In genomic region chr10:110273474-110273873, GRCh38 we compare ENCODE assay signal across 8 cellular contexts. TPM values are rescaled to one million over a fixed set of nuclear protein-coding genes. Genes with fewer than 3 reads are reported as not detected.
DNase-seq lines count a peak whose midpoint lies in the region; ATAC-seq and TF ChIP-seq lines count a peak whose summit lies in the region.

No MANE protein-coding gene starts in this region.

- no peaks in the 10 kb centered on the region for H3K36me3 ChIP-seq in CD8-positive, alpha-beta memory T cell (ENCODE audit: insufficient read depth, low read length)
- H3K36me3 ChIP-seq in Karpas-422 (ENCODE audit: insufficient read depth, low read length) = no peaks in the 10 kb centered on the region

- POLR2A ChIA-PET in CD8-positive, alpha-beta memory T cell (lab: Charles Lee) = interaction anchor here (1.4 kb wide), 1 partner anchor 65 kb away, joined by 5 read pairs; no protein-coding TSS in a partner anchor

- peaks cover 48 to 53% (median 48%) of the 10 kb centered on the region in 3 donors for H3K4me1 Mint-ChIP-seq in CD8-positive, alpha-beta memory T cell
- peaks cover 43% of the 10 kb centered on the region for H3K4me1 Mint-ChIP-seq in activated T-helper 17 cell treated with anti-CD3 and anti-CD28 coated beads, Interleukin-2, amount 50 U/mL, for 72 hours

- no peaks in the 10 kb centered on the region for H3K27me3 ChIP-seq in CD8-positive, alpha-beta memory T cell (ENCODE audit: insufficient read depth, low read length, poor library complexity, severe bottlenecking)
- no peaks in the 10 kb centered on the region for H3K27me3 ChIP-seq in HL-60 (ENCODE audit: insufficient read depth, poor library complexity, severe bottlenecking)
- no peaks in the 10 kb centered on the region for H3K27me3 ChIP-seq in Karpas-422 (ENCODE audit: low read length)

- H3K4me1 ChIP-seq in CD8-positive, alpha-beta memory T cell (ENCODE audit: insufficient read depth, low read length) = peaks cover 26% of the 10 kb centered on the region
- peaks cover 1% of the 10 kb centered on the region for H3K4me1 ChIP-seq in Karpas-422 (ENCODE audit: low read length)

- no peak overlapping the region for H2AFZ ChIP-seq in Karpas-422 (ENCODE audit: low read length)

- peaks cover 0 to 2% (median 0%) of the 10 kb centered on the region in 3 donors for H3K36me3 Mint-ChIP-seq in CD8-positive, alpha-beta memory T cell
- H3K36me3 Mint-ChIP-seq in activated T-helper 17 cell treated with anti-CD3 and anti-CD28 coated beads, Interleukin-2, amount 50 U/mL, for 72 hours (ENCODE audit: low read depth) = peaks cover 43% of the 10 kb centered on the region

- DNase-seq in CD8-positive, alpha-beta memory T cell = peak in 4 of 5 donors; percentile 13 to 58 (median 18)
- DNase-seq in HL-60 (ENCODE audit: low read depth in 1 of 2, low spot score in 1 of 2) = peak; percentile 75 to 94
- peak; percentile 67 for DNase-seq in left ventricle myocardium superior
- DNase-seq in stimulated activated CD4-positive, alpha-beta T cell treated with anti-CD3 and anti-CD28 coated beads, Interleukin-4, amount 100 ng/mL, for 1 hour = peak; percentile 21
- no peak for DNase-seq in NCI-H1436 treated with DMSO at 0.1 percent for 48 hours (lab: John Stamatoyannopoulos, UW)
- no peak for DNase-seq in ecto neural progenitor cell (ENCODE audit: low spot score)
- DNase-seq in Karpas-422 = no peak

- H3K4me3 ChIP-seq in CD8-positive, alpha-beta memory T cell (ENCODE audit: low read length) = no peak overlapping the region
- H3K4me3 ChIP-seq in HL-60 (replicated peaks; ENCODE audit: insufficient read depth, low read length) = no peak overlapping the region
- H3K4me3 ChIP-seq in Karpas-422 (ENCODE audit: low read length) = no peak overlapping the region

- H3K9me3 Mint-ChIP-seq in CD8-positive, alpha-beta memory T cell = no peaks in the 10 kb centered on the region
- H3K9me3 Mint-ChIP-seq in activated T-helper 17 cell treated with anti-CD3 and anti-CD28 coated beads, Interleukin-2, amount 50 U/mL, for 72 hours = no peaks in the 10 kb centered on the region

- peaks cover 0 to 1% of the 10 kb centered on the region in 2 donors for H3K27me3 Mint-ChIP-seq in CD8-positive, alpha-beta memory T cell
- H3K27me3 Mint-ChIP-seq in activated T-helper 17 cell treated with anti-CD3 and anti-CD28 coated beads, Interleukin-2, amount 50 U/mL, for 72 hours = no peaks in the 10 kb centered on the region

- H3K4me3 Mint-ChIP-seq in CD8-positive, alpha-beta memory T cell = peak overlapping the region in 5 of 7 donors; percentile 15 to 73 (median 61)
- H3K4me3 Mint-ChIP-seq in activated T-helper 17 cell treated with anti-CD3 and anti-CD28 coated beads, Interleukin-2, amount 50 U/mL, for 72 hours = peak overlapping the region; percentile 35

- no peaks in the 10 kb centered on the region for H3K79me2 ChIP-seq in Karpas-422 (ENCODE audit: low read length)

- no peaks in the 10 kb centered on the region; the same call in 1 of the 2 replicates for H4K20me1 ChIP-seq in Karpas-422 (ENCODE audit: insufficient read depth, low read depth, low read length)

- peak overlapping the region; percentile 14 to 92 (median 87) for H3K27ac Mint-ChIP-seq in CD8-positive, alpha-beta memory T cell
- H3K27ac Mint-ChIP-seq in activated T-helper 17 cell treated with anti-CD3 and anti-CD28 coated beads, Interleukin-2, amount 50 U/mL, for 72 hours = no peak overlapping the region

- no peak overlapping the region for H3K4me2 ChIP-seq in Karpas-422 (ENCODE audit: low read depth, low read length, poor library complexity, severe bottlenecking)

- ATAC-seq in activated T-helper 17 cell treated with anti-CD3 and anti-CD28 coated beads, Interleukin-2, amount 50 U/mL, for 72 hours (replicated peaks) = peak; percentile 72
- peak; percentile 42 for ATAC-seq in left ventricle myocardium superior

- H3K9me3 ChIP-seq in CD8-positive, alpha-beta memory T cell (ENCODE audit: low read length) = no peaks in the 10 kb centered on the region
- H3K9me3 ChIP-seq in Karpas-422 (ENCODE audit: low read length) = no peaks in the 10 kb centered on the region

- CTCF ChIA-PET in CD8-positive, alpha-beta memory T cell (lab: Charles Lee) = interaction anchor here (1.1 kb wide), 2 partner anchors 66 to 135 kb away, joined by 3 to 4 read pairs; no protein-coding TSS in a partner anchor

- no peaks in the 10 kb centered on the region for H3K9me2 ChIP-seq in Karpas-422 (replicated peaks; ENCODE audit: insufficient read depth, low read length)

- H3K27ac ChIP-seq in CD8-positive, alpha-beta memory T cell (ENCODE audit: low read depth, low read length) = no peak overlapping the region
- H3K27ac ChIP-seq in HL-60 (replicated peaks) (peak overlapping the region; percentile 76), Karpas-422 (ENCODE audit: low read length) (no peak overlapping the region)

- no peak overlapping the region for H3K9ac ChIP-seq in Karpas-422 (ENCODE audit: low read length)

- intact Hi-C loops in left ventricle myocardium superior (cut with micrococcal nuclease) = no loop called here

- no peak for TF ChIP-seq CTCF in HL-60 (IDR thresholded peaks at IDR 0.05; ENCODE audit: insufficient read depth, low read length)

RNA-seq across cellular contexts. Expression of gene SMNDC1, which starts 31.2 kb away (rescaled TPM):
- 10 to 100 TPM; 54.9 to 60.1 TPM for total RNA-seq in CD8-positive, alpha-beta memory T cell
- polyA plus RNA-seq in CD8-positive, alpha-beta memory T cell = 17.7 TPM
- 10 to 100 TPM; 35.8 to 40.1 TPM for total RNA-seq in activated T-helper 17 cell treated with anti-CD3 and anti-CD28 coated beads, Interleukin-2, amount 50 U/mL, for 72 hours
- total RNA-seq in left ventricle myocardium superior = 24.0 TPM
- total RNA-seq in Karpas-422 (2014; rRNA removed; shearing (Covaris generic); ENCODE audit: low replicate concordance) = 9.8 and 26.1 TPM in 2 replicates

Comparison
In these comparisons a context has a peak if more than half of its experiments do, and no peak if none do; other contexts are left out.
1. DNase-seq: peak in CD8-positive, alpha-beta memory T cell (4 of 5), HL-60 (2 of 2), left ventricle myocardium superior (single experiment) and stimulated activated CD4-positive, alpha-beta T cell treated with anti-CD3 and anti-CD28 coated beads, Interleukin-4, amount 100 ng/mL, for 1 hour (single experiment); none in NCI-H1436 treated with DMSO at 0.1 percent for 48 hours (single experiment), ecto neural progenitor cell (single experiment) and Karpas-422 (single experiment).